In the genomic region with DNA sequence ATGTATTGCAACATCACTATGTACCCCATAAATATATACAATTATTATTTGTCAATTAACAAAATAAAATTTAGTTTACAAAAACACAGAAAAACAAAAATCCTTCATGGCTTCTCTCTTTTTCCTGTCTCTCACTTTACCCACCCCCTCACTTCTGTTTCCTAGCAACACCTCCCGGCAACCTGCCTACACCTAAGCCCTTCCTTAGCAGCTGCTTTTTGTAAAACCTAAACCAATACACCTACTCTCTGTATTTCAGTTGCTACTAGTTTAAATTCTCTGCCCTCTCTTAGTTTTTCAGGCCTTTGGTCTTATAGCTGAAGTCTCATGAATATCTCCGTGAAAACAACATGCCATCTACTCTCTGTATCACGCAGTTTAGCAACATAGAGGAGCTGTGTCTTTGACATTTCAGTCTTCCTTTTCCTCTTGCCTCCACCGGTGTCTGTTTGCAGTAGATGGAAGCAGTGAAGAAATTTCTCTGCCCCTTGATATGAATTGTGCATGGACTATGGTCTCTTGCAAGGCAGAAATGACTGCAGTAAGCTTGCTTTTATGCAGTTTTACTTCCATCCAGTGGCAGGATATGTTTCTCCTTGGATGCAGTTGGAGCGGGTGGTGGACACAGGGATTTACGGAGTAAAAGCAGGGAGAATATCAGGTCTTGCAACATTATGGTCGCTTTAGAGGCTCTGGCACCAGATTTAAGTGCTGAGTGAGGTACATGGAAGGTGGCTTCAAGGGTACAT, we compare ENCODE assay signal across 12 cellular contexts. TPM values are rescaled to one million over a fixed set of nuclear protein-coding genes. Genes with fewer than 3 reads are reported as not detected.
DNase-seq lines count a peak whose midpoint lies in the region; ATAC-seq, FAIRE-seq and TF ChIP-seq lines count a peak whose summit lies in the region.
"Had no signal": no experiment of that assay in that cellular context is flagged by ENCODE, and none has a peak within 500 bp of the region (broad histone marks: within the 10 kb centered on the region; RNA-seq: fewer than 3 reads in every experiment).

No MANE protein-coding gene starts in this region.

- no peak overlapping the region for H2BK20ac ChIP-seq in H9 (ENCODE audit: low read depth, low read length, poor library complexity, severe bottlenecking)

- H3K79me1 ChIP-seq in H9 (ENCODE audit: insufficient read depth, low read depth, low read length, poor library complexity, severe bottlenecking) = no peaks in the 10 kb centered on the region

- peaks cover 17 to 19% of the 10 kb centered on the region in 2 experiments for H3K9me3 Mint-ChIP-seq in H9
- peaks cover 30% of the 10 kb centered on the region for H3K9me3 Mint-ChIP-seq in nephron progenitor cell

- TF ChIP-seq RAD21 in K562 (CRISPR knock-in tag; conservative IDR thresholded peaks at IDR 0.05 in 1 of 2, IDR thresholded peaks at IDR 0.05 in 1 of 2) = no peak

- DNase-seq in H9 = no peak
- peak; percentile 39 for DNase-seq in NCI-H1694 (lab: John Stamatoyannopoulos, UW)
- no peak for DNase-seq in K562 (ENCODE audit: extremely low read depth in 1 of 4, low spot score in 3 of 4)
- no peak for DNase-seq in nephron progenitor cell
- DNase-seq in colonic mucosa = no peak
- DNase-seq in right atrium auricular region (ENCODE audit: low spot score) = no peak
- DNase-seq: activated CD4-positive, alpha-beta T cell treated with anti-CD3 and anti-CD28 coated beads for 1 hour; activated gamma-delta T cell; CD4-positive, alpha-beta memory T cell; right cardiac atrium; SW 1271 had no signal

- no peak overlapping the region for H2BK120ac ChIP-seq in H9 (ENCODE audit: low read depth, low read length, poor library complexity, severe bottlenecking)

- H3K4me1 ChIP-seq in H9 (ENCODE audit: insufficient read depth, low read length) (peaks cover 4% of the 10 kb centered on the region), K562 (replicated peaks in 1 of 2; ENCODE audit: control insufficient read depth in 2 of 2, insufficient read depth in 2 of 2, low read length in 2 of 2) (no peaks in the 10 kb centered on the region), colonic mucosa (no peaks in the 10 kb centered on the region), right atrium auricular region (no peaks in the 10 kb centered on the region)

- H3K4me2 ChIP-seq in H9 (ENCODE audit: insufficient read depth, insufficient read length, low read length) (no peak overlapping the region), K562 (ENCODE audit: insufficient read depth, low read length) (no peak overlapping the region)

- H3K9me3 ChIP-seq in H9 (ENCODE audit: control insufficient read depth, low read depth, low read length) = no peaks in the 10 kb centered on the region
- no peaks in the 10 kb centered on the region; the same call in 1 of the 2 replicates for H3K9me3 ChIP-seq in K562 (replicated peaks; ENCODE audit: control insufficient read depth, insufficient read depth, low read depth, low read length)
- H3K9me3 ChIP-seq in colonic mucosa = no peaks in the 10 kb centered on the region
- no peaks in the 10 kb centered on the region for H3K9me3 ChIP-seq in right atrium auricular region

- H3K4me3 ChIP-seq in K562 (no peak overlapping the region), colonic mucosa (no peak overlapping the region), right atrium auricular region (no peak overlapping the region)

- H3K9me1 ChIP-seq in K562 (ENCODE audit: control insufficient read depth, insufficient read depth, low read length) = no peaks in the 10 kb centered on the region

- H3K14ac ChIP-seq in H9 (ENCODE audit: insufficient read depth, low read length) = peak overlapping the region; percentile 60; the same call in 1 of the 2 replicates

- H3K23me2 ChIP-seq in H9 (ENCODE audit: insufficient read length, low read depth, low read length, poor library complexity, severe bottlenecking) = no peaks in the 10 kb centered on the region

- H4K5ac ChIP-seq in H9 (ENCODE audit: insufficient read length, low read depth, low read length) = no peak overlapping the region

- H3K27me3 Mint-ChIP-seq in H9 (ENCODE audit: low read depth) = no peaks in the 10 kb centered on the region
- H3K27me3 Mint-ChIP-seq in nephron progenitor cell (ENCODE audit: low read depth, poor library complexity) = peaks cover 9% of the 10 kb centered on the region

- H3K79me2 ChIP-seq in H9 (ENCODE audit: insufficient read depth, low read length) = no peaks in the 10 kb centered on the region
- no peaks in the 10 kb centered on the region for H3K79me2 ChIP-seq in K562 (ENCODE audit: control insufficient read depth, insufficient read depth, low read length)

- H3K36me3 Mint-ChIP-seq in H9 (ENCODE audit: insufficient read depth in 1 of 3, low read depth in 3 of 3) (peaks cover 0 to 17% (median 2%) of the 10 kb centered on the region in 3 experiments; a peak in 2 of 7 replicates), nephron progenitor cell (ENCODE audit: low read depth) (peaks cover 4% of the 10 kb centered on the region)
- H3K36me3 Mint-ChIP-seq: CD4-positive, alpha-beta memory T cell had no signal

- H3K36me3 ChIP-seq in K562 (ENCODE audit: control insufficient read depth, insufficient read depth, low read length) = no peaks in the 10 kb centered on the region
- no peaks in the 10 kb centered on the region for H3K36me3 ChIP-seq in colonic mucosa
- H3K36me3 ChIP-seq in right atrium auricular region = no peaks in the 10 kb centered on the region

- TF ChIP-seq CTCF in H9 (conservative IDR thresholded peaks at IDR 0.05) (no peak), K562 (IDR thresholded peaks at IDR 0.05 in 2 of 3, conservative IDR thresholded peaks at IDR 0.05 in 1 of 3; ENCODE audit: insufficient read depth in 2 of 3, low read depth in 1 of 3, low read length in 3 of 3) (no peak), nephron progenitor cell (IDR thresholded peaks at IDR 0.05) (no peak), colonic mucosa (IDR thresholded peaks at IDR 0.05) (no peak), right atrium auricular region (IDR thresholded peaks at IDR 0.05) (no peak)

- H3K18ac ChIP-seq in H9 (ENCODE audit: insufficient read length, low read depth, low read length) = peak overlapping the region; percentile 33

- H3K27ac ChIP-seq in H9 (ENCODE audit: insufficient read length, low read depth, low read length) = no peak overlapping the region
- no peak overlapping the region for H3K27ac ChIP-seq in K562 (ENCODE audit: extremely low read depth, low read depth, low read length)
- H3K27ac ChIP-seq in colonic mucosa = no peak overlapping the region
- no peak overlapping the region for H3K27ac ChIP-seq in right atrium auricular region

- no peak overlapping the region for H4K91ac ChIP-seq in H9 (ENCODE audit: insufficient read length, low read depth, low read length)

- H2AFZ ChIP-seq in H9 (ENCODE audit: low read length) (no peak overlapping the region), K562 (ENCODE audit: low read depth, low read length) (no peak overlapping the region)

- in situ Hi-C loops in K562 (cut with MboI) = no loop called here

- no peak overlapping the region for H4K8ac ChIP-seq in H9 (replicated peaks; ENCODE audit: insufficient read length, low read depth, low read length)

- no peak for ATAC-seq in K562
- ATAC-seq in HG03571 (IDR thresholded peaks at IDR 0.05; ENCODE audit: unreplicated experiment) = no peak
- ATAC-seq: right cardiac atrium had no signal

- POLR2A ChIA-PET in K562 (lab: Yijun Ruan, JAX) = no interaction called here

- no peak overlapping the region for H2BK15ac ChIP-seq in H9 (ENCODE audit: low read depth, low read length)

- intact Hi-C loops in K562 (cut with micrococcal nuclease) (no loop called here), colonic mucosa (cut with DNase I) (no loop called here)

- peak overlapping the region in 1 of 3 experiments; percentile 61; a peak in 3 of 7 replicates for H3K27ac Mint-ChIP-seq in H9
- peak overlapping the region; percentile 4 for H3K27ac Mint-ChIP-seq in nephron progenitor cell

- no peak overlapping the region for H3K9ac ChIP-seq in H9 (ENCODE audit: extremely low read depth, insufficient read length, low read length)
- no peak overlapping the region for H3K9ac ChIP-seq in K562 (ENCODE audit: insufficient read depth in 1 of 2, low read depth in 2 of 2, low read length in 2 of 2)
- H3K9ac ChIP-seq in colonic mucosa (ENCODE audit: low read depth in 2 of 2, low read length in 2 of 2) = no peak overlapping the region

- H2AK5ac ChIP-seq in H9 (ENCODE audit: insufficient read length, low read length) = no peak overlapping the region

- H3K27me3 ChIP-seq in H9 (ENCODE audit: insufficient read depth, low read length) = no peaks in the 10 kb centered on the region
- peaks cover 3 to 4% of the 10 kb centered on the region in 2 experiments; a peak in 2 of 5 replicates for H3K27me3 ChIP-seq in K562 (ENCODE audit: control insufficient read depth in 2 of 2, insufficient read depth in 2 of 2, low read length in 2 of 2)
- no peaks in the 10 kb centered on the region for H3K27me3 ChIP-seq in colonic mucosa
- H3K27me3 ChIP-seq in right atrium auricular region = no peaks in the 10 kb centered on the region

- H3K23ac ChIP-seq in H9 (ENCODE audit: insufficient read length, low read depth, low read length) = no peak overlapping the region

- BruUV-seq in K562 (replicated peaks; lab: Mats Ljungman, UMichigan) = no TSS peak

- no peak overlapping the region for H2BK5ac ChIP-seq in H9 (ENCODE audit: insufficient read length, low read length)

- no peak for TF ChIP-seq POLR2A in K562 (conservative IDR thresholded peaks at IDR 0.05)

- H3K4me3 Mint-ChIP-seq in H9 (no peak overlapping the region), nephron progenitor cell (no peak overlapping the region)

- H3K4me1 Mint-ChIP-seq in H9 (peaks cover 31 to 32% of the 10 kb centered on the region in 2 experiments), nephron progenitor cell (peaks cover 36% of the 10 kb centered on the region)

- no peak for TF ChIP-seq EP300 in K562 (IDR thresholded peaks at IDR 0.05; ENCODE audit: low read length)

- no peak overlapping the region for H3K4ac ChIP-seq in H9 (ENCODE audit: low read depth, low read length)

- no peak overlapping the region for H3K56ac ChIP-seq in H9 (ENCODE audit: insufficient read length, low read depth, low read length)

- H4K20me1 ChIP-seq in H9 (ENCODE audit: control insufficient read depth, insufficient read depth, insufficient read length) (no peaks in the 10 kb centered on the region), K562 (replicated peaks; ENCODE audit: control insufficient read depth, insufficient read depth, low read length) (no peaks in the 10 kb centered on the region)

- no CpG with 5 or more reads among the region's 7 CpGs for WGBS in H9 (ENCODE audit: extremely low coverage, insufficient read length, low lambda C conversion rate)
- WGBS in K562 (ENCODE audit: insufficient coverage, low coverage, missing lambda C conversion rate) = 3% methylated on average over 7 of the region's 7 CpGs

- no peak overlapping the region for H2BK12ac ChIP-seq in H9 (ENCODE audit: insufficient read length, low read depth, low read length)

- H3T11ph ChIP-seq in H9 (ENCODE audit: low read length) = no peak overlapping the region

- FAIRE-seq in K562 (lab: Jason Lieb, UNC) = no peak

- CTCF ChIA-PET in K562 (lab: Yijun Ruan, JAX; ENCODE audit: low intra/inter-chr PET ratio) = no interaction called here

RNA-seq across cellular contexts. Expression of a gene that starts 42.0 kb away (rescaled TPM):
- 29.1 and 31.8 TPM in 2 replicates for total RNA-seq in H9 (2021)
- total RNA-seq in K562 (2011; cell fraction: chromatin; rRNA removed; ENCODE audit: low replicate concordance) = 0.12 and 0.95 TPM in 2 replicates
- under 0.01 TPM in 1 of 2 replicates, not detected in the other for total RNA-seq in K562 (2011; cell fraction: nucleolus; rRNA removed)
- under 0.01 TPM in 1 of 2 replicates, not detected in the other for total RNA-seq in K562 (2011; cell fraction: nucleoplasm; rRNA removed)
- 0.04 TPM in 1 of 2 replicates, not detected in the other for total RNA-seq in K562 (2014; rRNA removed)
- 0.04 and 0.19 TPM in 2 replicates for total RNA-seq in K562 (2014; rRNA removed; fragmentation: Illumina TruSeq; extraction: Trizol)
- total RNA-seq in K562 (2015; rRNA removed; fragmentation: Illumina TruSeq; extraction: Trizol) = 0.04 TPM in 2 replicates
- total RNA-seq in K562 (2021) = 0.04 TPM in 2 replicates
- 0.03 TPM in 2 replicates for polyA plus RNA-seq in K562 (2011; rRNA removed)
- polyA plus RNA-seq in K562 (2011; cell fraction: cytosol; rRNA removed) = under 0.01 and 0.01 TPM in 2 replicates
- 0.03 and 0.09 TPM in 2 replicates for polyA plus RNA-seq in K562 (2011; cell fraction: nucleus; rRNA removed)
- 0.05 and 0.17 TPM in 2 replicates for polyA plus RNA-seq in K562 (2012)
- polyA plus RNA-seq in K562 (2014; fragmentation: Illumina TruSeq; extraction: Trizol) = 0.01 TPM in 2 replicates
- not detected for polyA plus RNA-seq in K562 (2014; fragmentation: Nextera tagmentation; extraction: Ambion mirVana)
- 0.03 TPM in 1 of 2 replicates, not detected in the other for polyA plus RNA-seq in K562 (2014; rRNA removed)
- 0.09 and 0.11 TPM in 2 replicates for polyA minus RNA-seq in K562 (2011; rRNA and poly(A)+ RNA removed)
- not detected in 2 replicates for polyA minus RNA-seq in K562 (2011; cell fraction: cytosol; rRNA and poly(A)+ RNA removed)
- polyA minus RNA-seq in K562 (2011; cell fraction: nucleus; rRNA and poly(A)+ RNA removed) = under 0.01 and 0.11 TPM in 2 replicates
- 1 to 10 TPM; 1.7 to 5.8 TPM for total RNA-seq in colonic mucosa
- 10 to 100 TPM in 1 of 2 donors, 1 to 10 TPM in 1; 7.2 to 10.6 TPM for total RNA-seq in right atrium auricular region
